In the genomic region with DNA sequence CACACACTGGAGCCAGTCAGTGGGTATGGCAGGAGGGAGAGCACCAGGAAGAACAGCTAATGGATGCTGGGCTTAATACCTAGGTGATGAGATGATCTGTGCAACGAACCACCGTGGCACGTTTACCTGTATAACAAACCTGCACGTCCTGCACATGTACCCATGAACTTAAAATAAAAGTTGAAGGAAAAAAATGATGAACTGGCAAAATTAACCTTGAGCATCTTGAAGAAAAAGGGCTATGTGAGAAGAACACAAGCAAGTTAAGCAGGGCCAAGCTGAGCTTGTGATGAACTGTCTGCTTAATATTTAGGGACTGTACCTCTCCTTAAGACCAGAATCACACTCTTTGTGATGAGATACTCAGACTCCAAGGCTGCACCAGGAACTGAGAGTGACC, we compare ENCODE assay signal across 28 cellular contexts.
"Had no signal": no experiment of that assay in that cellular context is flagged by ENCODE, and none has a peak within 500 bp of the region (broad histone marks: within the 10 kb centered on the region; RNA-seq: fewer than 3 reads in every experiment).

No MANE protein-coding gene starts in this region.

- DNase-seq: colonic mucosa; cortex of kidney; dermis blood vessel endothelial cell; dorsolateral prefrontal cortex; effector CD4-positive, alpha-beta T cell; effector CD8-positive, alpha-beta T cell; effector memory CD4-positive, alpha-beta T cell; effector memory CD8-positive, alpha-beta T cell; endodermal cell; erythroblast; esophagus squamous epithelium; foreskin fibroblast; foreskin keratinocyte; foreskin melanocyte; gastrocnemius medialis; glutamatergic neuron; head of caudate nucleus; heart left ventricle; heart right ventricle had no signal

- H3K4me1 ChIP-seq: colonic mucosa, esophagus muscularis mucosa, esophagus squamous epithelium, foreskin keratinocyte, gastrocnemius medialis, gastroesophageal sphincter, heart left ventricle, heart right ventricle had no signal

- H3K36me3 ChIP-seq: colonic mucosa, esophagus muscularis mucosa, esophagus squamous epithelium, gastrocnemius medialis, gastroesophageal sphincter, heart left ventricle, heart right ventricle had no signal

- H3K27me3 ChIP-seq: colonic mucosa, dorsolateral prefrontal cortex, esophagus muscularis mucosa, esophagus squamous epithelium, foreskin keratinocyte, gastrocnemius medialis, gastroesophageal sphincter, heart left ventricle, heart right ventricle had no signal

- H3K27ac ChIP-seq: colonic mucosa, coronary artery, dorsolateral prefrontal cortex, epithelial cell of prostate, esophagus muscularis mucosa, esophagus squamous epithelium, foreskin keratinocyte, gastrocnemius medialis, gastroesophageal sphincter, heart left ventricle, heart right ventricle had no signal

- H3K9me3 ChIP-seq: colonic mucosa, gastrocnemius medialis had no signal

- ATAC-seq: effector memory CD8-positive, alpha-beta T cell; esophagus mucosa; foreskin keratinocyte; gastrocnemius medialis; gastroesophageal sphincter; heart left ventricle; heart right ventricle had no signal

- H3K4me3 ChIP-seq: colonic mucosa, coronary artery, dorsolateral prefrontal cortex, esophagus muscularis mucosa, esophagus squamous epithelium, gastrocnemius medialis, gastroesophageal sphincter, heart left ventricle, heart right ventricle had no signal

- FAIRE-seq: colon, endometrium, endothelial cell of umbilical vein, frontal cortex had no signal
